8 cellular contexts compared by ENCODE assay signal in the genomic region with DNA sequence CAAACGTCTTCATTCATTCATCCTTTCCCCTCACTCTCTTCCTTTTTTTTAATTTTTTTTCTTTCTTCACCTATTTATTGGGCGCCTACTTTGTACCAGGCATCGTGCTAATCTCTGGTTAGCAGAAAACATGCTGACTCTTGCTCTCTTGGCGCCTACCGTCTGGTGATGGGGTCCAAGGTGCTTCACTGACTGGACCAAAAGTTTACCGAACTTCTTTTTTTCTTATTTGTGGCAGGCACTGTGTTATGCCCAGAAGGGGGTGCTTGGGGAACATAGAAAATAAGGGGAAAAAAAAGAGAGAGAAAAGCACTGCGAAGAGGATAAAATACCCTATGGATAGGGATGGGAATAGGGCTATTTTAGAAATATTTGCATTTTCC. TPM values are rescaled to one million over a fixed set of nuclear protein-coding genes. Genes with fewer than 3 reads are reported as not detected.
DNase-seq lines count a peak whose midpoint lies in the region; ATAC-seq and TF ChIP-seq lines count a peak whose summit lies in the region.

No MANE protein-coding gene starts in this region.

- H3K36me3 ChIP-seq in A673 (ENCODE audit: insufficient read depth, low read length, poor library complexity, severe bottlenecking) (no peaks in the 10 kb centered on the region), endocrine pancreas (ENCODE audit: control insufficient read depth, insufficient read depth, low read length) (no peaks in the 10 kb centered on the region), neutrophil (no peaks in the 10 kb centered on the region)

- peak; percentile 5 for ATAC-seq in GM19023 (IDR thresholded peaks at IDR 0.05; ENCODE audit: unreplicated experiment)
- ATAC-seq in HG02623 (IDR thresholded peaks at IDR 0.05; ENCODE audit: unreplicated experiment) = no peak

- CTCF ChIA-PET in A673 (lab: Charles Lee) = no interaction called here

- peak overlapping the region; percentile 69 for H3K27ac ChIP-seq in A673 (ENCODE audit: low read depth, low read length, poor library complexity, severe bottlenecking)
- H3K27ac ChIP-seq in neutrophil = peak overlapping the region; percentile 80

- H3K27me3 ChIP-seq in A673 (replicated peaks; ENCODE audit: insufficient read depth, low read depth, low read length, poor library complexity) = no peaks in the 10 kb centered on the region
- no peaks in the 10 kb centered on the region for H3K27me3 ChIP-seq in endocrine pancreas (ENCODE audit: control insufficient read depth, insufficient read depth, low read length)
- H3K27me3 ChIP-seq in neutrophil = peaks cover 29% of the 10 kb centered on the region

- H3K4me3 ChIP-seq in A673 (ENCODE audit: low read depth, low read length, poor library complexity, severe bottlenecking) (peak overlapping the region; percentile 81), endocrine pancreas (ENCODE audit: control insufficient read depth, insufficient read depth, low read length) (peak overlapping the region; percentile 86), neutrophil (ENCODE audit: low read depth in 1 of 2, low read length in 1 of 2) (peak overlapping the region; percentile 70 to 95)

- POLR2A ChIA-PET in A673 (lab: Charles Lee; ENCODE audit: low non-redundant PET) = no interaction called here

- no peaks in the 10 kb centered on the region for H3K9me3 ChIP-seq in A673 (ENCODE audit: low read depth, low read length, poor library complexity, severe bottlenecking)
- no peaks in the 10 kb centered on the region for H3K9me3 ChIP-seq in endocrine pancreas (ENCODE audit: control insufficient read depth, low read length)
- H3K9me3 ChIP-seq in neutrophil = no peaks in the 10 kb centered on the region

- peak overlapping the region; percentile 78 for H3K9ac ChIP-seq in endocrine pancreas (ENCODE audit: control insufficient read depth, insufficient read depth, low read length)

- intact Hi-C loops in A673 (cut with micrococcal nuclease; ENCODE audit: unreplicated experiment) = no loop called here

- DNase-seq in A673 (ENCODE audit: low spot score) = peak; percentile 5
- DNase-seq in NCI-H146 treated with DMSO at 0.1 percent for 48 hours (lab: John Stamatoyannopoulos, UW; ENCODE audit: unreplicated experiment) = peak; percentile 40
- DNase-seq in GM19238 (ENCODE audit: insufficient read length, low spot score) = no peak
- DNase-seq in NCI-H2171 treated with DMSO at 0.1 percent for 48 hours (lab: John Stamatoyannopoulos, UW) = no peak

- BruUV-seq in A673 (replicated peaks; lab: Mats Ljungman, UMichigan) = TSS peak; percentile 98

- H3K4me1 ChIP-seq in A673 (ENCODE audit: insufficient read depth, low read length, poor library complexity, severe bottlenecking) (peaks cover 5% of the 10 kb centered on the region), endocrine pancreas (ENCODE audit: control insufficient read depth, insufficient read depth, low read length) (peaks cover 23% of the 10 kb centered on the region), neutrophil (ENCODE audit: control insufficient read depth in 1 of 2, insufficient read depth in 1 of 2, low read depth in 1 of 2, low read length in 1 of 2) (peaks cover 25 to 29% of the 10 kb centered on the region in 2 experiments)

- TF ChIP-seq CTCF in A673 (conservative IDR thresholded peaks at IDR 0.05; ENCODE audit: low read depth, low read length) (no peak), neutrophil (IDR thresholded peaks at IDR 0.05) (no peak)

RNA-seq across cellular contexts. Expression of a gene that starts 0.5 kb away (rescaled TPM):
- 85.2 and 103 TPM in 2 replicates for total RNA-seq in A673 (2021)

Comparison
In these comparisons a context has a peak if more than half of its experiments do, and no peak if none do; other contexts are left out.
1. DNase-seq: peak in A673 (single experiment) and NCI-H146 treated with DMSO at 0.1 percent for 48 hours (single experiment); none in GM19238 (single experiment) and NCI-H2171 treated with DMSO at 0.1 percent for 48 hours (single experiment).
2. Peak in every context shown above with its lines, with median percentiles within 50 percentile points of each other: H3K4me3 ChIP-seq.